Comparison of ENCODE assay signal across 20 cellular contexts in the genomic region with DNA sequence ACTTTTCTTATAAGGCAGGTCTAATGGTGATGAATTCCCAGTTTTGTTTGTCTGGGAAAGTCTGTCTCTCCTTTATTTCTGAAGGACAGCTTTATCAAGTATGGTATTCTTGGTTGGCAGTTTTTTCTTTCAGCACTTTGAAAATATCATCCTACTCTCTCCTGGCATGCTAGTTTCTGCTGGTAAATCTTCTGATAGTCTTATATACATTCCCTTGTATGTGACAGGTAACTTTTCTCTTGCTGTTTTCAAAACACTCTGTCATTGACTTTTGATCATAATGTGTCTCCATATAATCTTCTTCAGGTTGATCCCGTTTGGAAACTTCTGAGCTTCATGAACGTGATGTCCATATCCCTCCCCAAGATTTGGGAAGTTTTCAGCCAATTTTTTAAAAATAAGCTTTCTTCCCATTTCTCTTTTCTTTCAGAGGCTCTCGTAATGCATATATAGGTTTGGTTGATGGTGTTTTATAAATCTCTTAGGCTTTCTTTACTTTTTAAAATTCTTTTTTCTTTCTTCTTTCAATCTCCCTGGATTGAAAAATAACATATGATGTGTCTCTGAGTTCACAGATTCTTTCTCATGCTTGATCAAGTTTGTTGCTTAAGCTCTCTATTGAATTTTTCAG.
"Had no signal": no experiment of that assay in that cellular context is flagged by ENCODE, and none has a peak within 500 bp of the region (broad histone marks: within the 10 kb centered on the region; RNA-seq: fewer than 3 reads in every experiment).

No MANE protein-coding gene starts in this region.

- H3K36me3 ChIP-seq: colonic mucosa, esophagus muscularis mucosa, gastroesophageal sphincter, heart right ventricle, left lung, lower lobe of right lung had no signal

- H3K4me1 ChIP-seq: colonic mucosa, left lung, lower lobe of right lung had no signal

- H3K27ac ChIP-seq: colonic mucosa, dorsolateral prefrontal cortex, esophagus muscularis mucosa, foreskin keratinocyte, gastroesophageal sphincter, heart right ventricle, left lung, lower lobe of right lung had no signal

- H3K27me3 ChIP-seq: colonic mucosa, dorsolateral prefrontal cortex, esophagus muscularis mucosa, foreskin keratinocyte, gastroesophageal sphincter, heart right ventricle, left lung had no signal

- H3K4me3 ChIP-seq: colonic mucosa, dorsolateral prefrontal cortex, esophagus muscularis mucosa, gastroesophageal sphincter, heart right ventricle, left lung, lower lobe of right lung, mucosa of descending colon had no signal

- ATAC-seq: foreskin keratinocyte; gastroesophageal sphincter; heart right ventricle; left cardiac atrium; left lung; left ventricle myocardium superior; lower lobe of right lung; mucosa of descending colon; naive thymus-derived CD8-positive, alpha-beta T cell had no signal

- FAIRE-seq: endothelial cell of umbilical vein, keratinocyte had no signal

- H3K9me3 ChIP-seq: colonic mucosa had no signal

- DNase-seq: colonic mucosa; dermis blood vessel endothelial cell; dorsolateral prefrontal cortex; effector CD4-positive, alpha-beta T cell; effector memory CD4-positive, alpha-beta T cell; foreskin keratinocyte; heart right ventricle; hippocampal formation; left cardiac atrium; left lung; left ventricle myocardium superior; lower lobe of right lung; mesenchymal stem cell; mucosa of descending colon; naive B cell; naive thymus-derived CD8-positive, alpha-beta T cell had no signal
